9 cellular contexts compared by ENCODE assay signal in the genomic region with DNA sequence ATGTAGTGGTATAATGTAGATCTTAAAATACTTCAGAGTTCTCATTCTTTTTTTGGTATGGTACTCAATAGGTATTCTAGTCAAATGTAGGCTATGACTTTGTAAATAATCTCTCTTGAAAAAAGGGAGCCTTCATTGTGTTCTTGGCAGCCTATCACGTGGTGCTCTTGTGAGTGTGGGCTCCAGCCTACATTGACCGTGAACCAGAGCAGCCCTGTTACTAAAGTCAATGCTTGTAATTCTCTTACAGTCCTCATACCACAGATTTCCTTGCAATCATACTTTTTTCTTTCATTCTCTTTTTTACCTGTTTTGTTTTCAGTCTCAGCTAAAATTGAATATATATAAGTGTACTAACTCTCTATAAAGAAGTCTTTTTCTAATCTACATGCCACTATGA. TPM values are rescaled to one million over a fixed set of nuclear protein-coding genes. Genes with fewer than 3 reads are reported as not detected.
DNase-seq lines count a peak whose midpoint lies in the region; ATAC-seq and TF ChIP-seq lines count a peak whose summit lies in the region.
"Had no signal": no experiment of that assay in that cellular context is flagged by ENCODE, and none has a peak within 500 bp of the region (broad histone marks: within the 10 kb centered on the region; RNA-seq: fewer than 3 reads in every experiment).

No MANE protein-coding gene starts in this region.

- peaks cover 4% of the 10 kb centered on the region for H3K36me3 Mint-ChIP-seq in nephron (ENCODE audit: low read depth)

- peak overlapping the region; percentile 20 to 37 (median 27) for H3K27ac Mint-ChIP-seq in nephron

- intact Hi-C loops in mucosa of descending colon (cut with DNase I, micrococcal nuclease), result no loop called here

- TF ChIP-seq CTCF in nephron (IDR thresholded peaks at IDR 0.05; ENCODE audit: unreplicated experiment in 3 of 3), result no peak
- TF ChIP-seq CTCF in mucosa of descending colon (IDR thresholded peaks at IDR 0.05), result no peak
- no peak for TF ChIP-seq CTCF in omental fat pad (IDR thresholded peaks at IDR 0.05)

- H3K36me3 ChIP-seq in mucosa of descending colon (ENCODE audit: low read depth), result no peaks in the 10 kb centered on the region

- no peaks in the 10 kb centered on the region for H3K27me3 Mint-ChIP-seq in nephron (ENCODE audit: low read depth)

- no peaks in the 10 kb centered on the region for H3K9me3 ChIP-seq in mucosa of descending colon

- H3K4me1 ChIP-seq in mucosa of descending colon (ENCODE audit: low read depth), result no peaks in the 10 kb centered on the region

- H3K9me3 Mint-ChIP-seq in nephron, result no peaks in the 10 kb centered on the region

- H3K4me3 Mint-ChIP-seq in nephron, result no peak overlapping the region

- TF ChIP-seq RAD21 in Ishikawa (IDR thresholded peaks at IDR 0.05; ENCODE audit: low read depth), result no peak

- H3K4me3 ChIP-seq in mucosa of descending colon, result no peak overlapping the region

- ATAC-seq in GM18502 (IDR thresholded peaks at IDR 0.05; ENCODE audit: poor library complexity, unreplicated experiment) (peak; percentile 54), mucosa of descending colon (no peak), omental fat pad (ENCODE audit: low FRiP score) (no peak)

- peak; percentile 65 for DNase-seq in cerebellar cortex (ENCODE audit: low spot score)
- DNase-seq in mucosa of descending colon, result no peak
- no peak for DNase-seq in SHP77 treated with DMSO at 0.1 percent for 48 hours (lab: John Stamatoyannopoulos, UW)
- DNase-seq in activated naive CD4-positive, alpha-beta T cell (lab: John Stamatoyannopoulos, UW), result no peak
- no peak for DNase-seq in omental fat pad (ENCODE audit: low spot score)
- DNase-seq: stimulated activated CD4-positive, alpha-beta T cell treated with anti-CD3 and anti-CD28 coated beads, Interleukin-12 subunit alpha, Interleukin-12 subunit beta, amount 100 ng/mL, for 4 hours had no signal

- no peak for TF ChIP-seq EP300 in Ishikawa (IDR thresholded peaks at IDR 0.05; ENCODE audit: borderline replicate concordance)

- H3K4me1 Mint-ChIP-seq in nephron, result peaks cover 52% of the 10 kb centered on the region

TF ChIP-seq in Ishikawa, 13 proteins besides CTCF, POLR2A, EP300 and RAD21:
- TF ChIP-seq USF1 (IDR thresholded peaks at IDR 0.05) (peak; percentile 67), EGR1 (IDR thresholded peaks at IDR 0.05) (no peak)
TF ChIP-seq in Ishikawa: peak in this region for 1.

RNA-seq across cellular contexts. Expression of gene ARID1B, which starts 31.1 kb away (rescaled TPM):
- total RNA-seq in mucosa of descending colon (100 to 1,000 TPM in 2 of 3 donors, 10 to 100 TPM in 1; 71.8 to 102 (median 101) TPM), omental fat pad (100 to 1,000 TPM in 1 of 4 donors, 10 to 100 TPM in 3; 70.5 to 135 (median 78.2) TPM)
